8 cellular contexts compared by ENCODE assay signal in the genomic region with DNA sequence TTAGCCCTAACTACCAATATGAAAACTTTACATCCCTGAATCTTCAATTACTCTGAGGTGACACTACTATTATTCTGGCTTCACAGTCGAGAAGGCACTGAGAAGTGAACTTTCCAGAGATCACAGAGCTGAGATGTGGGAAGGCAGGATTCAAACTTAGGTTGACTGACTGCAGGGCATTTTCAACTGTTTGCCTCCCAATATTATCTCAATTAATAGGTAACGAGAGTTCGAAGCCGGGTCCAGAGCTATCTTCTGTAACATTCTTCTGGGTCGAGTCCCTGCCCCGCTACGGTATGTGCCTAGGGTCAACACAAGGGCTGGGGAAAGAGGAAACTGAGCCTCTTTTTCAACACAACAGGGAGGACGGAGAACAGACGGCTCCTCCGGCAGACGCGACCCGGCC. TPM values are rescaled to one million over a fixed set of nuclear protein-coding genes. Genes with fewer than 3 reads are reported as not detected.
DNase-seq lines count a peak whose midpoint lies in the region; ATAC-seq, FAIRE-seq and TF ChIP-seq lines count a peak whose summit lies in the region.

No MANE protein-coding gene starts in this region.

- TF ChIP-seq CTCF in AG09309 (IDR thresholded peaks at IDR 0.05; ENCODE audit: control insufficient read depth, insufficient read depth, low read depth, low read length, missing control alignments) (no peak), H9 (conservative IDR thresholded peaks at IDR 0.05) (no peak), astrocyte (IDR thresholded peaks at IDR 0.05; ENCODE audit: insufficient read depth, low read depth, low read length) (no peak)

- H2BK120ac ChIP-seq in H9 (ENCODE audit: low read depth, low read length, poor library complexity, severe bottlenecking) = no peak overlapping the region

- H4K20me1 ChIP-seq in H9 (ENCODE audit: control insufficient read depth, insufficient read depth, insufficient read length) (no peaks in the 10 kb centered on the region), astrocyte (ENCODE audit: insufficient read depth, low read length) (peaks cover 19% of the 10 kb centered on the region)

- H3K9ac ChIP-seq in H9 (ENCODE audit: extremely low read depth, insufficient read length, low read length) = peak overlapping the region; percentile 99
- peak overlapping the region; percentile 96 for H3K9ac ChIP-seq in astrocyte (ENCODE audit: low read length)

- no peak overlapping the region for H2AK5ac ChIP-seq in H9 (ENCODE audit: insufficient read length, low read length)

- H4K8ac ChIP-seq in H9 (replicated peaks; ENCODE audit: insufficient read length, low read depth, low read length) = peak overlapping the region; percentile 99

- H3K4me1 Mint-ChIP-seq in H9 = peaks cover 15% of the 10 kb centered on the region in 2 experiments
- peaks cover 11% of the 10 kb centered on the region for H3K4me1 Mint-ChIP-seq in astrocyte (ENCODE audit: low read depth, unreplicated experiment)
- peaks cover 21% of the 10 kb centered on the region for H3K4me1 Mint-ChIP-seq in memory B cell

- peaks cover 6% of the 10 kb centered on the region for H3K23me2 ChIP-seq in H9 (ENCODE audit: insufficient read length, low read depth, low read length, poor library complexity, severe bottlenecking)

- H3K27ac Mint-ChIP-seq in H9 = peak overlapping the region; percentile 98 to 99 (median 98)
- peak overlapping the region; percentile 98 for H3K27ac Mint-ChIP-seq in astrocyte (ENCODE audit: unreplicated experiment)
- H3K27ac Mint-ChIP-seq in memory B cell = peak overlapping the region; percentile 96

- H3K9me3 ChIP-seq in H9 (ENCODE audit: control insufficient read depth, low read depth, low read length) (no peaks in the 10 kb centered on the region), astrocyte (ENCODE audit: insufficient read depth, low read depth, low read length) (no peaks in the 10 kb centered on the region)

- H3K27me3 Mint-ChIP-seq in H9 (ENCODE audit: low read depth) (peaks cover 23% of the 10 kb centered on the region), astrocyte (ENCODE audit: low read depth, unreplicated experiment) (no peaks in the 10 kb centered on the region), memory B cell (peaks cover 6% of the 10 kb centered on the region)

- no peak overlapping the region for H2BK20ac ChIP-seq in H9 (ENCODE audit: low read depth, low read length, poor library complexity, severe bottlenecking)

- H3K27me3 ChIP-seq in H9 (ENCODE audit: insufficient read depth, low read length) = no peaks in the 10 kb centered on the region
- no peaks in the 10 kb centered on the region for H3K27me3 ChIP-seq in astrocyte (ENCODE audit: insufficient read depth, low read length)

- peak overlapping the region; percentile 94 for H3K27ac ChIP-seq in H9 (ENCODE audit: insufficient read length, low read depth, low read length)
- H3K27ac ChIP-seq in astrocyte (ENCODE audit: low read depth, low read length) = peak overlapping the region; percentile 99

- no peak for FAIRE-seq in astrocyte (lab: Jason Lieb, UNC)

- H2BK12ac ChIP-seq in H9 (ENCODE audit: insufficient read length, low read depth, low read length) = no peak overlapping the region

- peaks cover 0 to 17% (median 4%) of the 10 kb centered on the region in 3 experiments; a peak in 4 of 7 replicates for H3K36me3 Mint-ChIP-seq in H9 (ENCODE audit: insufficient read depth in 1 of 3, low read depth in 3 of 3)
- peaks cover 2% of the 10 kb centered on the region for H3K36me3 Mint-ChIP-seq in astrocyte (ENCODE audit: low read depth, unreplicated experiment)
- no peaks in the 10 kb centered on the region for H3K36me3 Mint-ChIP-seq in memory B cell

- ATAC-seq in memory B cell (ENCODE audit: low read depth) = no peak
- no peak for ATAC-seq in HG02884 (IDR thresholded peaks at IDR 0.05; ENCODE audit: unreplicated experiment)

- H3K79me2 ChIP-seq in H9 (ENCODE audit: insufficient read depth, low read length) (peaks cover 2% of the 10 kb centered on the region; the same call in 1 of the 2 replicates), astrocyte (ENCODE audit: insufficient read depth, low read length) (peaks cover 51% of the 10 kb centered on the region)

- H3K36me3 ChIP-seq in astrocyte (ENCODE audit: insufficient read depth, low read length) = no peaks in the 10 kb centered on the region

- peak overlapping the region; percentile 97 for H3K56ac ChIP-seq in H9 (ENCODE audit: insufficient read length, low read depth, low read length)

- H3K79me1 ChIP-seq in H9 (ENCODE audit: insufficient read depth, low read depth, low read length, poor library complexity, severe bottlenecking) = peaks cover 3% of the 10 kb centered on the region

- H3T11ph ChIP-seq in H9 (ENCODE audit: low read length) = no peak overlapping the region

- no peak overlapping the region for H3K23ac ChIP-seq in H9 (ENCODE audit: insufficient read length, low read depth, low read length)

- H3K9me3 Mint-ChIP-seq in H9 (peaks cover 4 to 12% of the 10 kb centered on the region in 2 experiments; a peak in 4 of 5 replicates), astrocyte (ENCODE audit: unreplicated experiment) (peaks cover 4% of the 10 kb centered on the region), memory B cell (no peaks in the 10 kb centered on the region)

- DNase-seq in AG09309 (ENCODE audit: low read depth) (no peak), H9 (no peak), astrocyte (ENCODE audit: low read depth) (no peak), memory B cell (ENCODE audit: low spot score in 2 of 2) (no peak), NCI-H1694 treated with DMSO at 0.1 percent for 48 hours (lab: John Stamatoyannopoulos, UW) (no peak), EL (no peak), OCI-M1 (lab: John Stamatoyannopoulos, UW) (no peak)

- H3K4me1 ChIP-seq in H9 (ENCODE audit: insufficient read depth, low read length) (no peaks in the 10 kb centered on the region; the same call in 1 of the 2 replicates), astrocyte (ENCODE audit: insufficient read depth, low read length) (peaks cover 4% of the 10 kb centered on the region)

- H2AFZ ChIP-seq in H9 (ENCODE audit: low read length) = peak overlapping the region; percentile 89
- peak overlapping the region; percentile 96 for H2AFZ ChIP-seq in astrocyte (ENCODE audit: low read depth, low read length)

- no peak overlapping the region for H4K91ac ChIP-seq in H9 (ENCODE audit: insufficient read length, low read depth, low read length)

- H3K4ac ChIP-seq in H9 (ENCODE audit: low read depth, low read length) = no peak overlapping the region

- peak overlapping the region; percentile 96 for H4K5ac ChIP-seq in H9 (ENCODE audit: insufficient read length, low read depth, low read length)

- peak overlapping the region; percentile 100 for H3K18ac ChIP-seq in H9 (ENCODE audit: insufficient read length, low read depth, low read length)

- peak overlapping the region; percentile 92 for H3K4me2 ChIP-seq in H9 (ENCODE audit: insufficient read depth, insufficient read length, low read length)
- H3K4me2 ChIP-seq in astrocyte (ENCODE audit: low read length) = peak overlapping the region; percentile 87

- H3K14ac ChIP-seq in H9 (ENCODE audit: insufficient read depth, low read length) = peak overlapping the region; percentile 89

- H3K4me3 Mint-ChIP-seq in H9 (peak overlapping the region; percentile 93 to 97), astrocyte (ENCODE audit: unreplicated experiment) (peak overlapping the region; percentile 91), memory B cell (peak overlapping the region; percentile 93)

- H3K4me3 ChIP-seq in AG09309 (ENCODE audit: control insufficient read depth, low read depth, low read length) (peak overlapping the region; percentile 89), astrocyte (ENCODE audit: insufficient read depth, low read depth, low read length) (peak overlapping the region; percentile 79)

- no peak overlapping the region for H2BK15ac ChIP-seq in H9 (ENCODE audit: low read depth, low read length)

- no peak overlapping the region for H2BK5ac ChIP-seq in H9 (ENCODE audit: insufficient read length, low read length)

- WGBS in H9 (ENCODE audit: extremely low coverage, insufficient read length, low lambda C conversion rate) = no CpG with 5 or more reads among the region's 13 CpGs

RNA-seq across cellular contexts. Expression of a gene that starts 0.8 kb away (rescaled TPM):
- 27.5 and 28.8 TPM in 2 replicates for total RNA-seq in H9 (2021)
- 81.1 and 91.0 TPM in 2 replicates for total RNA-seq in astrocyte
